1 cellular context compared by ENCODE assay signal in the genomic region with DNA sequence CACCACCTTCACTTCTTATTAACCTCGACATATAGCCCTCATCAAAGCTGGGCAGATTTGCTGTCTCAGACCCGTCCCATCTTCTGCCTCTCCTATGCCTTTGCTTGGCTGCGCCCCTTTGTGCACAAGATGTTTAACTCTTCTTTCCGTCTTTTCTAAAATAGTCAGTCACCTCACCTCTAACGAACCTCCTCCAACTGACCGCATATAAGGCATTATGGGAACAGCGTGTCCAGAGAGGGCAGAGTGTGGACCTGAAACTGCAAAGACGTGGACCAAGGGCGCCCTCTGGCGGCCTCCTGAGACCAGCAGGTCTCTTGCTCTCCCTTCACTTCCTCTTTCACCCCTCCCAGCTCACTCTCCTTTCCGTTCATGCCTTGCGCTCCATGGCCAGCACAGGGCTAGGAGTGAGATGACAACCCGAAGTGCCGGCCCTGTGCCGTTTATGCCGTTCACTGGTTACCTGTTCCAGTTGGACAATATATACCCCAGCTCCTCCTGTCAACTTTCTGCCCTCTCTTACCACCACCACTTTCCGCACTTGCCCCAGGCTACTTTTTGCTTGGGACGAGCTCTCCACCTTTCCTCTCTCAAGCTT.
TF ChIP-seq lines count a peak whose summit lies in the region.

No MANE protein-coding gene starts in this region.

TF ChIP-seq in K562, 482 proteins besides CTCF, POLR2A, EP300 and RAD21 (continued from another document and continues in another):
- TF ChIP-seq, protein P1, sequence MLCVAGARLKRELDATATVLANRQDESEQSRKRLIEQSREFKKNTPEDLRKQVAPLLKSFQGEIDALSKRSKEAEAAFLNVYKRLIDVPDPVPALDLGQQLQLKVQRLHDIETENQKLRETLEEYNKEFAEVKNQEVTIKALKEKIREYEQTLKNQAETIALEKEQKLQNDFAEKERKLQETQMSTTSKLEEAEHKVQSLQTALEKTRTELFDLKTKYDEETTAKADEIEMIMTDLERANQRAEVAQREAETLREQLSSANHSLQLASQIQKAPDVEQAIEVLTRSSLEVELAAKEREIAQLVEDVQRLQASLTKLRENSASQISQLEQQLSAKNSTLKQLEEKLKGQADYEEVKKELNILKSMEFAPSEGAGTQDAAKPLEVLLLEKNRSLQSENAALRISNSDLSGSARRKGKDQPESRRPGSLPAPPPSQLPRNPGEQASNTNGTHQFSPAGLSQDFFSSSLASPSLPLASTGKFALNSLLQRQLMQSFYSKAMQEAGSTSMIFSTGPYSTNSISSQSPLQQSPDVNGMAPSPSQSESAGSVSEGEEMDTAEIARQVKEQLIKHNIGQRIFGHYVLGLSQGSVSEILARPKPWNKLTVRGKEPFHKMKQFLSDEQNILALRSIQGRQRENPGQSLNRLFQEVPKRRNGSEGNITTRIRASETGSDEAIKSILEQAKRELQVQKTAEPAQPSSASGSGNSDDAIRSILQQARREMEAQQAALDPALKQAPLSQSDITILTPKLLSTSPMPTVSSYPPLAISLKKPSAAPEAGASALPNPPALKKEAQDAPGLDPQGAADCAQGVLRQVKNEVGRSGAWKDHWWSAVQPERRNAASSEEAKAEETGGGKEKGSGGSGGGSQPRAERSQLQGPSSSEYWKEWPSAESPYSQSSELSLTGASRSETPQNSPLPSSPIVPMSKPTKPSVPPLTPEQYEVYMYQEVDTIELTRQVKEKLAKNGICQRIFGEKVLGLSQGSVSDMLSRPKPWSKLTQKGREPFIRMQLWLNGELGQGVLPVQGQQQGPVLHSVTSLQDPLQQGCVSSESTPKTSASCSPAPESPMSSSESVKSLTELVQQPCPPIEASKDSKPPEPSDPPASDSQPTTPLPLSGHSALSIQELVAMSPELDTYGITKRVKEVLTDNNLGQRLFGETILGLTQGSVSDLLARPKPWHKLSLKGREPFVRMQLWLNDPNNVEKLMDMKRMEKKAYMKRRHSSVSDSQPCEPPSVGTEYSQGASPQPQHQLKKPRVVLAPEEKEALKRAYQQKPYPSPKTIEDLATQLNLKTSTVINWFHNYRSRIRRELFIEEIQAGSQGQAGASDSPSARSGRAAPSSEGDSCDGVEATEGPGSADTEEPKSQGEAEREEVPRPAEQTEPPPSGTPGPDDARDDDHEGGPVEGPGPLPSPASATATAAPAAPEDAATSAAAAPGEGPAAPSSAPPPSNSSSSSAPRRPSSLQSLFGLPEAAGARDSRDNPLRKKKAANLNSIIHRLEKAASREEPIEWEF (CRISPR knock-in tag; IDR thresholded peaks at IDR 0.05): no peak
- TF ChIP-seq PTTG1 (tag; IDR thresholded peaks at IDR 0.05; ENCODE audit: low read depth) (no peak), ZNF778 (CRISPR knock-in tag; IDR thresholded peaks at IDR 0.05) (no peak), ZNF764 (CRISPR knock-in tag; IDR thresholded peaks at IDR 0.05; ENCODE audit: low read depth) (no peak), POLR2H (tag; IDR thresholded peaks at IDR 0.05; ENCODE audit: low read depth) (no peak), ZNF589 (CRISPR knock-in tag; IDR thresholded peaks at IDR 0.05; ENCODE audit: low read depth) (no peak), TEAD2 (tag; IDR thresholded peaks at IDR 0.05) (no peak), GATAD2B (IDR thresholded peaks at IDR 0.05; ENCODE audit: borderline replicate concordance) (no peak), RCOR1 (IDR thresholded peaks at IDR 0.05; ENCODE audit: borderline replicate concordance in 1 of 2, low read depth in 2 of 2, low read length in 2 of 2) (peak in 1 of 2 experiments; percentile 68; a peak in 2 of 4 replicates), ZNF311 (CRISPR knock-in tag; IDR thresholded peaks at IDR 0.05) (no peak), DMBX1 (CRISPR knock-in tag; IDR thresholded peaks at IDR 0.05; ENCODE audit: borderline replicate concordance) (no peak), FOXM1 (IDR thresholded peaks at IDR 0.05; ENCODE audit: low read depth) (no peak), FOXM1 (CRISPR knock-in tag; IDR thresholded peaks at IDR 0.05; ENCODE audit: low read depth) (no peak), SAP30 (IDR thresholded peaks at IDR 0.05; ENCODE audit: borderline replicate concordance, insufficient read depth, low read depth, low read length, poor library complexity, severe bottlenecking) (no peak), DIDO1 (tag; IDR thresholded peaks at IDR 0.05; ENCODE audit: low read depth) (no peak), FUS (optimal IDR thresholded peaks at IDR 0.05; ENCODE audit: low read depth, low read length) (no peak), ZNF197 (CRISPR knock-in tag; IDR thresholded peaks at IDR 0.05; ENCODE audit: low read depth) (no peak), BCOR (IDR thresholded peaks at IDR 0.05) (no peak), ELF1 (tag; IDR thresholded peaks at IDR 0.05) (peak; percentile 77), RNF2 (IDR thresholded peaks at IDR 0.05) (no peak), ZFX (CRISPR knock-in tag; IDR thresholded peaks at IDR 0.05) (no peak), TRIM28 (IDR thresholded peaks at IDR 0.05) (no peak), ZNF146 (CRISPR knock-in tag; IDR thresholded peaks at IDR 0.05; ENCODE audit: unreplicated experiment) (no peak), HMG20B (CRISPR knock-in tag; IDR thresholded peaks at IDR 0.05) (no peak), ZNF282 (CRISPR knock-in tag; IDR thresholded peaks at IDR 0.05) (no peak), TBP (optimal IDR thresholded peaks at IDR 0.05; ENCODE audit: low read depth, low read length) (no peak), NR1H2 (CRISPR knock-in tag; IDR thresholded peaks at IDR 0.05) (no peak), EGR1 (conservative IDR thresholded peaks at IDR 0.05) (no peak), NR2C2 (CRISPR knock-in tag; IDR thresholded peaks at IDR 0.05) (peak; percentile 66; the same call in 1 of the 2 replicates), NR2C2 (tag; IDR thresholded peaks at IDR 0.05) (no peak; the same call in 1 of the 2 replicates), ETS2 (tag; IDR thresholded peaks at IDR 0.05; ENCODE audit: borderline replicate concordance, poor library complexity, severe bottlenecking) (no peak), MAFF (IDR thresholded peaks at IDR 0.05; ENCODE audit: low read length) (no peak), ZNF444 (CRISPR knock-in tag; IDR thresholded peaks at IDR 0.05) (no peak), TAF1 (IDR thresholded peaks at IDR 0.05; ENCODE audit: control insufficient read depth, extremely low read depth, insufficient read depth, low read length, severe bottlenecking) (peak; percentile 39), MBD2 (IDR thresholded peaks at IDR 0.05; ENCODE audit: borderline replicate concordance, low read depth) (no peak), BDP1 (IDR thresholded peaks at IDR 0.05; ENCODE audit: insufficient read depth, insufficient read length) (no peak), PHF21A (IDR thresholded peaks at IDR 0.05; ENCODE audit: borderline replicate concordance, low read depth) (no peak), RFX5 (IDR thresholded peaks at IDR 0.05; ENCODE audit: low read depth, low read length) (no peak), HNRNPL (IDR thresholded peaks at IDR 0.05; ENCODE audit: low read depth, low read length) (no peak)
- TF ChIP-seq, protein P2, sequence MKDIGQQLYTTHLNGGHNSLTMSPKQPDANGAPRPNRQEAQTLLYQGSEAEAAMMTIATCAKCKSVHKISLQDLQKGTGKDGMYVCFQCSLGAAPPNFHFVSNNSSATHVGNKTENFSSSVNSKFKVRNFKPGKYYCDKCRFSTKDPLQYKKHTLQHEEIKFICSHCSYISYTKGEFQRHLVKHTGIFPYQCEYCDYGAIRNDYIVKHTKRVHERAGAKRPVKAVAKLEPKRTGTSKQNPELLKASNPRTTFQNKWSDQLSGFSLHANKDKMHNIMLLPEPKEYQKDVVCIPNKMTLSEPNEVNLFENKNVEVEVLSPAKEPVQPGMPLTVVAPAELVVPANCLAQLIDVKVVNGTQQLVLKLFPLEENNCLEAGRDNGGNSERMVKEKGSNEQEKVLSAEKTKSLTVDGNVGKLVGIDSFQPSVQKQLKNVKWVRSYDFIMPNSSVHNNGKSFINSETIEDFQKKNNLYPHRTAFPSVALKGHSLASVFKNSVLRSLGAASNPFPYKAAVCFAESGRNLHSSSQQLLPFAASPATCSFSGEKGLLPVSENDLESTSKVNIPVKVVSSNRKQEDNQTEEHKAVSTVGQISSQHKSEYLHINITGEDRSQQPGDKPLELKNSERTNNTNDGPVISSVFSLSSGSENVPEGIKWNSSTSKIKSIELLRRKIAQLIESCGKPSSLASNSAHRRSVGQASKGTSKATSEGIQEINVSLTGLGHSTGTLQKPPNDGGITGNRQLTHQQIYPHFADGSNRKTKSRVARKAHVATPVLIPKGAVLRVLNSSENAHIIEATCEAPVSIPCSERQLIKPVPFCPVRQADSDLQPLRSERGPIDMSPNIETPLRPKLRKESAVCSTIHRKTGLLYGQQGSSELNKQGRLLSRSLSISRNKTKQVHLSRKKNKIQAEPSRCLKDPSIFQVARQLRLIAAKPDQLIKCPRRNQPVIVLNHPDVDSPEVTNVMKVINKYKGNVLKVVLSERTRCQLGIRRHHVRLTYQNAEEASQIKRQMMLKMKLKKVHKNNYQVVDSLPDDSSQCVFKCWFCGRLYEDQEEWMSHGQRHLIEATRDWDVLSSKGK (CRISPR knock-in tag; IDR thresholded peaks at IDR 0.05): no peak
- TF ChIP-seq, protein P3, sequence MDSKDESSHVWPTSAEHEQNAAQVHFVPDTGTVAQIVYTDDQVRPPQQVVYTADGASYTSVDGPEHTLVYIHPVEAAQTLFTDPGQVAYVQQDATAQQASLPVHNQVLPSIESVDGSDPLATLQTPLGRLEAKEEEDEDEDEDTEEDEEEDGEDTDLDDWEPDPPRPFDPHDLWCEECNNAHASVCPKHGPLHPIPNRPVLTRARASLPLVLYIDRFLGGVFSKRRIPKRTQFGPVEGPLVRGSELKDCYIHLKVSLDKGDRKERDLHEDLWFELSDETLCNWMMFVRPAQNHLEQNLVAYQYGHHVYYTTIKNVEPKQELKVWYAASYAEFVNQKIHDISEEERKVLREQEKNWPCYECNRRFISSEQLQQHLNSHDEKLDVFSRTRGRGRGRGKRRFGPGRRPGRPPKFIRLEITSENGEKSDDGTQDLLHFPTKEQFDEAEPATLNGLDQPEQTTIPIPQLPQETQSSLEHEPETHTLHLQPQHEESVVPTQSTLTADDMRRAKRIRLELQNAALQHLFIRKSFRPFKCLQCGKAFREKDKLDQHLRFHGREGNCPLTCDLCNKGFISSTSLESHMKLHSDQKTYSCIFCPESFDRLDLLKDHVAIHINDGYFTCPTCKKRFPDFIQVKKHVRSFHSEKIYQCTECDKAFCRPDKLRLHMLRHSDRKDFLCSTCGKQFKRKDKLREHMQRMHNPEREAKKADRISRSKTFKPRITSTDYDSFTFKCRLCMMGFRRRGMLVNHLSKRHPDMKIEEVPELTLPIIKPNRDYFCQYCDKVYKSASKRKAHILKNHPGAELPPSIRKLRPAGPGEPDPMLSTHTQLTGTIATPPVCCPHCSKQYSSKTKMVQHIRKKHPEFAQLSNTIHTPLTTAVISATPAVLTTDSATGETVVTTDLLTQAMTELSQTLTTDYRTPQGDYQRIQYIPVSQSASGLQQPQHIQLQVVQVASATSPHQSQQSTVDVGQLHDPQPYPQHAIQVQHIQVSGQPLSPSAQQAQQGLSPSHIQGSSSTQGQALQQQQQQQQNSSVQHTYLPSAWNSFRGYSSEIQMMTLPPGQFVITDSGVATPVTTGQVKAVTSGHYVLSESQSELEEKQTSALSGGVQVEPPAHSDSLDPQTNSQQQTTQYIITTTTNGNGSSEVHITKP (IDR thresholded peaks at IDR 0.05; ENCODE audit: partially characterized antibody): peak; percentile 29
- TF ChIP-seq, protein P4, sequence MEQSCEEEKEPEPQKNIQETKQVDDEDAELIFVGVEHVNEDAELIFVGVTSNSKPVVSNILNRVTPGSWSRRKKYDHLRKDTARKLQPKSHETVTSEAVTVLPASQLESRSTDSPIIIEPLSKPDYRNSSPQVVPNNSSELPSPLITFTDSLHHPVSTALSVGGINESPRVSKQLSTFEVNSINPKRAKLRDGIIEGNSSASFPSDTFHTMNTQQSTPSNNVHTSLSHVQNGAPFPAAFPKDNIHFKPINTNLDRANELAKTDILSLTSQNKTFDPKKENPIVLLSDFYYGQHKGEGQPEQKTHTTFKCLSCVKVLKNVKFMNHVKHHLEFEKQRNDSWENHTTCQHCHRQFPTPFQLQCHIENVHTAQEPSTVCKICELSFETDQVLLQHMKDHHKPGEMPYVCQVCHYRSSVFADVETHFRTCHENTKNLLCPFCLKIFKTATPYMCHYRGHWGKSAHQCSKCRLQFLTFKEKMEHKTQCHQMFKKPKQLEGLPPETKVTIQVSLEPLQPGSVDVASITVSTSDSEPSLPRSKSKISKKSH (CRISPR knock-in tag; IDR thresholded peaks at IDR 0.05): no peak
- TF ChIP-seq, protein P5, sequence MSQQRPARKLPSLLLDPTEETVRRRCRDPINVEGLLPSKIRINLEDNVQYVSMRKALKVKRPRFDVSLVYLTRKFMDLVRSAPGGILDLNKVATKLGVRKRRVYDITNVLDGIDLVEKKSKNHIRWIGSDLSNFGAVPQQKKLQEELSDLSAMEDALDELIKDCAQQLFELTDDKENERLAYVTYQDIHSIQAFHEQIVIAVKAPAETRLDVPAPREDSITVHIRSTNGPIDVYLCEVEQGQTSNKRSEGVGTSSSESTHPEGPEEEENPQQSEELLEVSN (IDR thresholded peaks at IDR 0.05; ENCODE audit: borderline replicate concordance in 1 of 2, extremely low read depth in 1 of 2, insufficient read depth in 1 of 2, insufficient read length in 1 of 2, low read depth in 1 of 2, low read length in 1 of 2, poor library complexity in 1 of 2, severe bottlenecking in 1 of 2): peak; percentile 16 to 64
- TF ChIP-seq, protein P6, sequence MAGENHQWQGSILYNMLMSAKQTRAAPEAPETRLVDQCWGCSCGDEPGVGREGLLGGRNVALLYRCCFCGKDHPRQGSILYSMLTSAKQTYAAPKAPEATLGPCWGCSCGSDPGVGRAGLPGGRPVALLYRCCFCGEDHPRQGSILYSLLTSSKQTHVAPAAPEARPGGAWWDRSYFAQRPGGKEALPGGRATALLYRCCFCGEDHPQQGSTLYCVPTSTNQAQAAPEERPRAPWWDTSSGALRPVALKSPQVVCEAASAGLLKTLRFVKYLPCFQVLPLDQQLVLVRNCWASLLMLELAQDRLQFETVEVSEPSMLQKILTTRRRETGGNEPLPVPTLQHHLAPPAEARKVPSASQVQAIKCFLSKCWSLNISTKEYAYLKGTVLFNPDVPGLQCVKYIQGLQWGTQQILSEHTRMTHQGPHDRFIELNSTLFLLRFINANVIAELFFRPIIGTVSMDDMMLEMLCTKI (IDR thresholded peaks at IDR 0.05; ENCODE audit: partially characterized antibody): no peak
- TF ChIP-seq, protein P7, sequence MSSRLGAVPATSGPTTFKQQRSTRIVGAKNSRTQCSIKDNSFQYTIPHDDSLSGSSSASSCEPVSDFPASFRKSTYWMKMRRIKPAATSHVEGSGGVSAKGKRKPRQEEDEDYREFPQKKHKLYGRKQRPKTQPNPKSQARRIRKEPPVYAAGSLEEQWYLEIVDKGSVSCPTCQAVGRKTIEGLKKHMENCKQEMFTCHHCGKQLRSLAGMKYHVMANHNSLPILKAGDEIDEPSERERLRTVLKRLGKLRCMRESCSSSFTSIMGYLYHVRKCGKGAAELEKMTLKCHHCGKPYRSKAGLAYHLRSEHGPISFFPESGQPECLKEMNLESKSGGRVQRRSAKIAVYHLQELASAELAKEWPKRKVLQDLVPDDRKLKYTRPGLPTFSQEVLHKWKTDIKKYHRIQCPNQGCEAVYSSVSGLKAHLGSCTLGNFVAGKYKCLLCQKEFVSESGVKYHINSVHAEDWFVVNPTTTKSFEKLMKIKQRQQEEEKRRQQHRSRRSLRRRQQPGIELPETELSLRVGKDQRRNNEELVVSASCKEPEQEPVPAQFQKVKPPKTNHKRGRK (tag; IDR thresholded peaks at IDR 0.05): no peak; the same call in 1 of the 2 replicates
- TF ChIP-seq, protein P8, sequence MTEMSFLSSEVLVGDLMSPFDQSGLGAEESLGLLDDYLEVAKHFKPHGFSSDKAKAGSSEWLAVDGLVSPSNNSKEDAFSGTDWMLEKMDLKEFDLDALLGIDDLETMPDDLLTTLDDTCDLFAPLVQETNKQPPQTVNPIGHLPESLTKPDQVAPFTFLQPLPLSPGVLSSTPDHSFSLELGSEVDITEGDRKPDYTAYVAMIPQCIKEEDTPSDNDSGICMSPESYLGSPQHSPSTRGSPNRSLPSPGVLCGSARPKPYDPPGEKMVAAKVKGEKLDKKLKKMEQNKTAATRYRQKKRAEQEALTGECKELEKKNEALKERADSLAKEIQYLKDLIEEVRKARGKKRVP (CRISPR knock-in tag; IDR thresholded peaks at IDR 0.05): no peak
